Comparison of ENCODE assay signal across 1 cellular context in genomic region chr3:13682331-13683013, GRCh38.
TF ChIP-seq lines count a peak whose summit lies in the region.

No MANE protein-coding gene starts in this region.

TF ChIP-seq in IMR-90, 13 proteins besides CTCF, POLR2A, EP300 and RAD21:
- TF ChIP-seq, protein P1, sequence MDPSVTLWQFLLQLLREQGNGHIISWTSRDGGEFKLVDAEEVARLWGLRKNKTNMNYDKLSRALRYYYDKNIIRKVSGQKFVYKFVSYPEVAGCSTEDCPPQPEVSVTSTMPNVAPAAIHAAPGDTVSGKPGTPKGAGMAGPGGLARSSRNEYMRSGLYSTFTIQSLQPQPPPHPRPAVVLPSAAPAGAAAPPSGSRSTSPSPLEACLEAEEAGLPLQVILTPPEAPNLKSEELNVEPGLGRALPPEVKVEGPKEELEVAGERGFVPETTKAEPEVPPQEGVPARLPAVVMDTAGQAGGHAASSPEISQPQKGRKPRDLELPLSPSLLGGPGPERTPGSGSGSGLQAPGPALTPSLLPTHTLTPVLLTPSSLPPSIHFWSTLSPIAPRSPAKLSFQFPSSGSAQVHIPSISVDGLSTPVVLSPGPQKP (IDR thresholded peaks at IDR 0.05; ENCODE audit: borderline replicate concordance, low read depth, low read length) = no peak
- TF ChIP-seq RFX5 (IDR thresholded peaks at IDR 0.05; ENCODE audit: low read depth, low read length) = no peak
- TF ChIP-seq RCOR1 (IDR thresholded peaks at IDR 0.05; ENCODE audit: insufficient replicate concordance, low read length) = no peak
- no peak for TF ChIP-seq NFE2L2 (IDR thresholded peaks at IDR 0.05; ENCODE audit: low read depth, low read length)
- no peak for TF ChIP-seq MAFK (IDR thresholded peaks at IDR 0.05; ENCODE audit: low read depth, low read length)
- no peak for TF ChIP-seq CEBPB (IDR thresholded peaks at IDR 0.05; ENCODE audit: low read depth, low read length)
- no peak for TF ChIP-seq CHD1 (IDR thresholded peaks at IDR 0.05; ENCODE audit: low read depth, low read length)
- no peak for TF ChIP-seq USF2 (IDR thresholded peaks at IDR 0.05; ENCODE audit: low read depth, low read length)
- TF ChIP-seq MAZ (IDR thresholded peaks at IDR 0.05; ENCODE audit: borderline replicate concordance, low read depth, low read length) = no peak
- no peak for TF ChIP-seq FOS (IDR thresholded peaks at IDR 0.05; ENCODE audit: low read depth, low read length)
- no peak for TF ChIP-seq MXI1 (IDR thresholded peaks at IDR 0.05; ENCODE audit: borderline replicate concordance, low read depth, low read length)
- TF ChIP-seq BHLHE40 (IDR thresholded peaks at IDR 0.05; ENCODE audit: low read depth, low read length) = no peak
- no peak for TF ChIP-seq SMC3 (IDR thresholded peaks at IDR 0.05; ENCODE audit: low read depth, low read length)
